Comparison of ENCODE assay signal across 1 cellular context in genomic region chr22:20092477-20092854, GRCh38.
TF ChIP-seq lines count a peak whose summit lies in the region.

No MANE protein-coding gene starts in this region.

TF ChIP-seq in HepG2, 621 proteins besides CTCF, POLR2A, EP300 and RAD21:
- TF ChIP-seq ZNF263 (CRISPR knock-in tag; IDR thresholded peaks at IDR 0.05) (no peak), ZNF343 (CRISPR knock-in tag; IDR thresholded peaks at IDR 0.05) (no peak), PHF5A (CRISPR knock-in tag; IDR thresholded peaks at IDR 0.05; ENCODE audit: low read depth, unreplicated experiment) (no peak), POGZ (CRISPR knock-in tag; IDR thresholded peaks at IDR 0.05) (no peak), ZNF616 (CRISPR knock-in tag; IDR thresholded peaks at IDR 0.05; ENCODE audit: low read depth) (no peak), ZNF703 (CRISPR knock-in tag; IDR thresholded peaks at IDR 0.05; ENCODE audit: borderline replicate concordance) (no peak), MTA1 (CRISPR knock-in tag; IDR thresholded peaks at IDR 0.05; ENCODE audit: borderline replicate concordance) (no peak), MTF1 (CRISPR knock-in tag; IDR thresholded peaks at IDR 0.05) (no peak), TEAD2 (CRISPR knock-in tag; IDR thresholded peaks at IDR 0.05) (no peak), ZNF549 (CRISPR knock-in tag; IDR thresholded peaks at IDR 0.05) (no peak)
- TF ChIP-seq, protein P1, sequence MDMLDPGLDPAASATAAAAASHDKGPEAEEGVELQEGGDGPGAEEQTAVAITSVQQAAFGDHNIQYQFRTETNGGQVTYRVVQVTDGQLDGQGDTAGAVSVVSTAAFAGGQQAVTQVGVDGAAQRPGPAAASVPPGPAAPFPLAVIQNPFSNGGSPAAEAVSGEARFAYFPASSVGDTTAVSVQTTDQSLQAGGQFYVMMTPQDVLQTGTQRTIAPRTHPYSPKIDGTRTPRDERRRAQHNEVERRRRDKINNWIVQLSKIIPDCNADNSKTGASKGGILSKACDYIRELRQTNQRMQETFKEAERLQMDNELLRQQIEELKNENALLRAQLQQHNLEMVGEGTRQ (IDR thresholded peaks at IDR 0.05; ENCODE audit: low read depth, low read length), result no peak
- TF ChIP-seq, protein P1 (CRISPR knock-in tag; IDR thresholded peaks at IDR 0.05; ENCODE audit: borderline replicate concordance), result no peak
